8 cellular contexts compared by ENCODE assay signal in the genomic region with DNA sequence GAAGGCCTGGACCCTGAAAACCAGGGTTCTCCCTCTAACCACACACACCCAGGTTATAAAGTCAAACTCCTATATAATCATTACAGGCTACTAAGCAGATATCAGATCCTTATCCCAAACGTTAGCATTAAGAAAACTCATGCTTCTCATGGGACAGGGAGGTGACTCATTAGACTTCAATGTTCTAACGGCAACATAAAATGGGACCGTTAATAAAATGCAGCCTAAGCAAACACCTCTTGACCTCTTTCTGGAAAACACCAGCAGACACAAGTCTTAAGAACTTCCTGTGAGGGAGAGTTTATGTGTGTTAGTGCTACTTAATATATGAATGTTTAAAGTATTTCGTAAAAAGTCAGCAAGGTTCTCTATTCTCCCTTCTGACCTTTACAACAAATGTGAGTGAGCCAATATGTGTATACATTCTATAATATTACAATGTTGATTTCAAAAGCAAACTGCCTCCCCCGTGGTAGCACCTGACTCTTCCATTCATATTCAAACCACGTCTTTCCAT. TPM values are rescaled to one million over a fixed set of nuclear protein-coding genes. Genes with fewer than 3 reads are reported as not detected.
DNase-seq lines count a peak whose midpoint lies in the region; ATAC-seq, FAIRE-seq and TF ChIP-seq lines count a peak whose summit lies in the region.

No MANE protein-coding gene starts in this region.

- DNase-seq in Caki2 (ENCODE audit: low read depth), result peak; percentile 87
- peak; percentile 84 for DNase-seq in PC-3
- no peak for DNase-seq in ovary
- DNase-seq in glutamatergic neuron, result no peak
- no peak for DNase-seq in activated CD8-positive, alpha-beta memory T cell treated with anti-CD3 and anti-CD28 coated beads, Interleukin-2, amount 50 U/mL, for 4 hours

- H3F3A ChIP-seq in PC-3 (ENCODE audit: low read length, unreplicated experiment), result peaks cover 8% of the 10 kb centered on the region

- peak overlapping the region; percentile 44 for H3K4me3 ChIP-seq in PC-3 (ENCODE audit: low read length)
- H3K4me3 ChIP-seq in ovary, result no peak overlapping the region

- H3K27me3 Mint-ChIP-seq in glutamatergic neuron (ENCODE audit: unreplicated experiment), result no peaks in the 10 kb centered on the region

- no peaks in the 10 kb centered on the region for H3K36me3 Mint-ChIP-seq in glutamatergic neuron (ENCODE audit: unreplicated experiment)

- peaks cover 5% of the 10 kb centered on the region for H3K4me1 Mint-ChIP-seq in glutamatergic neuron (ENCODE audit: low read depth, unreplicated experiment)

- in situ Hi-C loops in Caki2 (cut with HindIII; ENCODE audit: low pct_unique_long_range_greater_than_20kb, low sequenced_read_pairs), result no loop called here

- H3K4me1 ChIP-seq in PC-3 (ENCODE audit: insufficient read depth, low read length) (peaks cover 42% of the 10 kb centered on the region), ovary (ENCODE audit: insufficient read depth) (peaks cover 29% of the 10 kb centered on the region)

- CTCF ChIA-PET in PC-3 (lab: Charles Lee), result no interaction called here

- no TSS peak for BruUV-seq in PC-3 (replicated peaks; lab: Mats Ljungman, UMichigan)

- ATAC-seq in PC-3, result peak; percentile 89
- ATAC-seq in GM21619 (IDR thresholded peaks at IDR 0.05; ENCODE audit: unreplicated experiment), result no peak
- no peak for ATAC-seq in HG02885 (IDR thresholded peaks at IDR 0.05; ENCODE audit: poor library complexity, unreplicated experiment)

- H3K36me3 ChIP-seq in PC-3 (ENCODE audit: low read depth, low read length) (no peaks in the 10 kb centered on the region), ovary (no peaks in the 10 kb centered on the region)

- no peaks in the 10 kb centered on the region for H3K9me2 ChIP-seq in PC-3 (replicated peaks; ENCODE audit: low read length)

- peak overlapping the region; percentile 53 for H3K9ac ChIP-seq in PC-3 (ENCODE audit: low read length)

- no peak overlapping the region for H3K4me3 Mint-ChIP-seq in glutamatergic neuron (ENCODE audit: unreplicated experiment)

- H3K27me3 ChIP-seq in PC-3 (ENCODE audit: low read length) (no peaks in the 10 kb centered on the region), ovary (no peaks in the 10 kb centered on the region)

- no peak overlapping the region for H3K27ac Mint-ChIP-seq in glutamatergic neuron (ENCODE audit: unreplicated experiment)

- POLR2A ChIA-PET in PC-3 (lab: Charles Lee; ENCODE audit: unreplicated experiment), result no interaction called here

- H3K79me2 ChIP-seq in PC-3 (ENCODE audit: low read length), result peaks cover 44% of the 10 kb centered on the region

- no peak for TF ChIP-seq POLR2A in ovary (IDR thresholded peaks at IDR 0.05)

- no peak for TF ChIP-seq CTCF in PC-3 (conservative IDR thresholded peaks at IDR 0.05; ENCODE audit: low read depth, low read length)
- TF ChIP-seq CTCF in ovary (IDR thresholded peaks at IDR 0.05), result no peak
- no peak for TF ChIP-seq CTCF in glutamatergic neuron (IDR thresholded peaks at IDR 0.05; ENCODE audit: partially characterized antibody, unreplicated experiment)

- H3K9me3 Mint-ChIP-seq in glutamatergic neuron (ENCODE audit: unreplicated experiment), result no peaks in the 10 kb centered on the region

- H3K9me3 ChIP-seq in PC-3 (ENCODE audit: low read length) (no peaks in the 10 kb centered on the region), ovary (no peaks in the 10 kb centered on the region)

- H3K4me2 ChIP-seq in PC-3 (ENCODE audit: low read length), result peak overlapping the region; percentile 72

- FAIRE-seq in endometrium (lab: Jason Lieb, UNC), result peak; percentile 80

- intact Hi-C loops in PC-3 (cut with micrococcal nuclease) (loop anchor here (2.0 to 5.0 kb wide), 2 partner anchors 32 to 34 kb away; a partner anchor contains a TSS), ovary (cut with DNase I) (loop anchor here in 1 of 4 donors (10.0 kb wide), 1 partner anchor 46 kb away; no protein-coding TSS in a partner anchor)

- no peak for TF ChIP-seq EP300 in ovary (IDR thresholded peaks at IDR 0.05)

- 10 to 13% (median 13%) methylated on average over 6 of the region's 6 CpGs for WGBS in ovary, 3 donors

- no peaks in the 10 kb centered on the region for H4K20me1 ChIP-seq in PC-3 (ENCODE audit: low read length)

- H2AFZ ChIP-seq in PC-3 (ENCODE audit: low read length), result peak overlapping the region; percentile 59

- H3K27ac ChIP-seq in PC-3 (ENCODE audit: low read length), result peak overlapping the region; percentile 79
- peak overlapping the region; percentile 23 to 74 for H3K27ac ChIP-seq in ovary

RNA-seq across cellular contexts. Expression of a gene that starts 31.7 kb away (rescaled TPM):
- 30.4 and 31.6 TPM in 2 replicates for total RNA-seq in Caki2 (2014; rRNA removed; shearing (Covaris generic); ENCODE audit: low replicate concordance)
- 9.8 and 10.7 TPM in 2 replicates for total RNA-seq in PC-3 (2014; rRNA removed)
- 10 to 100 TPM; 21.3 to 30.4 (median 26.4) TPM for total RNA-seq in ovary
- polyA plus RNA-seq in ovary, result 10 to 100 TPM; 13.4 to 44.7 TPM
- total RNA-seq in glutamatergic neuron (ENCODE audit: unreplicated experiment), result 7.6 TPM

Comparison
In these comparisons a context has a peak if more than half of its experiments do, and no peak if none do; other contexts are left out.
1. DNase-seq: peak in Caki2 (single experiment) and PC-3 (single experiment); none in ovary (0 of 5), glutamatergic neuron (single experiment) and activated CD8-positive, alpha-beta memory T cell treated with anti-CD3 and anti-CD28 coated beads, Interleukin-2, amount 50 U/mL, for 4 hours (single experiment).